1 cellular context compared by ENCODE assay signal in the genomic region with DNA sequence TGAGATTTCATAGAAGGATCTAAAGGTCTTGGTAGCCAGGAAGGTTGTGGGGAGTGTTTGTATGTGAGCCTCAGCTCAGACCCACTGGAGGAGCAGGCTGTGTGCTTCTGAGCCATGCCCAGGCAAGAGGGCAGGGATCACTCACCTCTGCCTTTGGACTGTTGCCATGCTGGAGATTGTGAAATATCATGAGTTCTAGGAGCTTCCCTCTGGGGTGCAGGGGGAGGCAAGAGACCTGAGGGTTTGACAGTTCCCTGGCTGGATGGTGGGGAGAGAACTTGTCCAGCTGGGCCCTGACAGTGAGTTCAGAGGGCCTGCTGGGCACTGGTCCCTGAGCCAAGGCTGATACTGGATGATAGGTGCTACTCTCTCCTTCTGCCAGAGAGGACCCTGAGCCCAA.
TF ChIP-seq lines count a peak whose summit lies in the region.

No MANE protein-coding gene starts in this region.

TF ChIP-seq in HepG2, 621 proteins besides CTCF, POLR2A, EP300 and RAD21 (continued from another document):
- TF ChIP-seq, protein P1, sequence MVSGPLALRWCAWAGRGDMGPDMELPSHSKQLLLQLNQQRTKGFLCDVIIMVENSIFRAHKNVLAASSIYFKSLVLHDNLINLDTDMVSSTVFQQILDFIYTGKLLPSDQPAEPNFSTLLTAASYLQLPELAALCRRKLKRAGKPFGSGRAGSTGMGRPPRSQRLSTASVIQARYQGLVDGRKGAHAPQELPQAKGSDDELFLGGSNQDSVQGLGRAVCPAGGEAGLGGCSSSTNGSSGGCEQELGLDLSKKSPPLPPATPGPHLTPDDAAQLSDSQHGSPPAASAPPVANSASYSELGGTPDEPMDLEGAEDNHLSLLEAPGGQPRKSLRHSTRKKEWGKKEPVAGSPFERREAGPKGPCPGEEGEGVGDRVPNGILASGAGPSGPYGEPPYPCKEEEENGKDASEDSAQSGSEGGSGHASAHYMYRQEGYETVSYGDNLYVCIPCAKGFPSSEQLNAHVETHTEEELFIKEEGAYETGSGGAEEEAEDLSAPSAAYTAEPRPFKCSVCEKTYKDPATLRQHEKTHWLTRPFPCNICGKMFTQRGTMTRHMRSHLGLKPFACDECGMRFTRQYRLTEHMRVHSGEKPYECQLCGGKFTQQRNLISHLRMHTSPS (CRISPR knock-in tag; IDR thresholded peaks at IDR 0.05; ENCODE audit: low read depth) = peak; percentile 64; the same call in 1 of the 2 replicates
- TF ChIP-seq, protein P2, sequence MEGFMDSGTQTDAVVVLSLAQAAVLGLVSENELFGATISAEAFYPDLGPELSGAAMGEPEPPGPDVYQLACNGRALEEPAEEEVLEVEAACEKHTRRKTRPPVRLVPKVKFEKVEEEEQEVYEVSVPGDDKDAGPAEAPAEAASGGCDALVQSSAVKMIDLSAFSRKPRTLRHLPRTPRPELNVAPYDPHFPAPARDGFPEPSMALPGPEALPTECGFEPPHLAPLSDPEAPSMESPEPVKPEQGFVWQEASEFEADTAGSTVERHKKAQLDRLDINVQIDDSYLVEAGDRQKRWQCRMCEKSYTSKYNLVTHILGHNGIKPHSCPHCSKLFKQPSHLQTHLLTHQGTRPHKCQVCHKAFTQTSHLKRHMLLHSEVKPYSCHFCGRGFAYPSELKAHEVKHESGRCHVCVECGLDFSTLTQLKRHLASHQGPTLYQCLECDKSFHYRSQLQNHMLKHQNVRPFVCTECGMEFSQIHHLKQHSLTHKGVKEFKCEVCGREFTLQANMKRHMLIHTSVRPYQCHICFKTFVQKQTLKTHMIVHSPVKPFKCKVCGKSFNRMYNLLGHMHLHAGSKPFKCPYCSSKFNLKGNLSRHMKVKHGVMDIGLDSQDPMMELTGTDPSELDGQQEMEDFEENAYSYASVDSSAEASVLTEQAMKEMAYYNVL (CRISPR knock-in tag; IDR thresholded peaks at IDR 0.05; ENCODE audit: borderline replicate concordance) = no peak
- TF ChIP-seq ZNF12 (CRISPR knock-in tag; IDR thresholded peaks at IDR 0.05) = no peak
- TF ChIP-seq ZKSCAN8 (CRISPR knock-in tag; IDR thresholded peaks at IDR 0.05; ENCODE audit: borderline replicate concordance) = no peak
- no peak for TF ChIP-seq FOXJ3 (CRISPR knock-in tag; IDR thresholded peaks at IDR 0.05; ENCODE audit: borderline replicate concordance)
- TF ChIP-seq SPEN (CRISPR knock-in tag; IDR thresholded peaks at IDR 0.05; ENCODE audit: low read depth) = no peak
- no peak for TF ChIP-seq PHF8 (CRISPR knock-in tag; IDR thresholded peaks at IDR 0.05)
- no peak for TF ChIP-seq ZNF382 (CRISPR knock-in tag; IDR thresholded peaks at IDR 0.05; ENCODE audit: borderline replicate concordance)
- TF ChIP-seq, protein P3, sequence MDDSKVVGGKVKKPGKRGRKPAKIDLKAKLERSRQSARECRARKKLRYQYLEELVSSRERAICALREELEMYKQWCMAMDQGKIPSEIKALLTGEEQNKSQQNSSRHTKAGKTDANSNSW (CRISPR knock-in tag; IDR thresholded peaks at IDR 0.05; ENCODE audit: borderline replicate concordance) = no peak
- TF ChIP-seq ZFYVE20 (CRISPR knock-in tag; IDR thresholded peaks at IDR 0.05; ENCODE audit: borderline replicate concordance, low read depth) = no peak
- no peak for TF ChIP-seq ZC3H4 (CRISPR knock-in tag; IDR thresholded peaks at IDR 0.05; ENCODE audit: borderline replicate concordance)
- TF ChIP-seq ASH2L (IDR thresholded peaks at IDR 0.05; ENCODE audit: insufficient read length, low read depth, low read length) = no peak
- TF ChIP-seq KMT2B (CRISPR knock-in tag; IDR thresholded peaks at IDR 0.05) = no peak
- TF ChIP-seq, protein P4, sequence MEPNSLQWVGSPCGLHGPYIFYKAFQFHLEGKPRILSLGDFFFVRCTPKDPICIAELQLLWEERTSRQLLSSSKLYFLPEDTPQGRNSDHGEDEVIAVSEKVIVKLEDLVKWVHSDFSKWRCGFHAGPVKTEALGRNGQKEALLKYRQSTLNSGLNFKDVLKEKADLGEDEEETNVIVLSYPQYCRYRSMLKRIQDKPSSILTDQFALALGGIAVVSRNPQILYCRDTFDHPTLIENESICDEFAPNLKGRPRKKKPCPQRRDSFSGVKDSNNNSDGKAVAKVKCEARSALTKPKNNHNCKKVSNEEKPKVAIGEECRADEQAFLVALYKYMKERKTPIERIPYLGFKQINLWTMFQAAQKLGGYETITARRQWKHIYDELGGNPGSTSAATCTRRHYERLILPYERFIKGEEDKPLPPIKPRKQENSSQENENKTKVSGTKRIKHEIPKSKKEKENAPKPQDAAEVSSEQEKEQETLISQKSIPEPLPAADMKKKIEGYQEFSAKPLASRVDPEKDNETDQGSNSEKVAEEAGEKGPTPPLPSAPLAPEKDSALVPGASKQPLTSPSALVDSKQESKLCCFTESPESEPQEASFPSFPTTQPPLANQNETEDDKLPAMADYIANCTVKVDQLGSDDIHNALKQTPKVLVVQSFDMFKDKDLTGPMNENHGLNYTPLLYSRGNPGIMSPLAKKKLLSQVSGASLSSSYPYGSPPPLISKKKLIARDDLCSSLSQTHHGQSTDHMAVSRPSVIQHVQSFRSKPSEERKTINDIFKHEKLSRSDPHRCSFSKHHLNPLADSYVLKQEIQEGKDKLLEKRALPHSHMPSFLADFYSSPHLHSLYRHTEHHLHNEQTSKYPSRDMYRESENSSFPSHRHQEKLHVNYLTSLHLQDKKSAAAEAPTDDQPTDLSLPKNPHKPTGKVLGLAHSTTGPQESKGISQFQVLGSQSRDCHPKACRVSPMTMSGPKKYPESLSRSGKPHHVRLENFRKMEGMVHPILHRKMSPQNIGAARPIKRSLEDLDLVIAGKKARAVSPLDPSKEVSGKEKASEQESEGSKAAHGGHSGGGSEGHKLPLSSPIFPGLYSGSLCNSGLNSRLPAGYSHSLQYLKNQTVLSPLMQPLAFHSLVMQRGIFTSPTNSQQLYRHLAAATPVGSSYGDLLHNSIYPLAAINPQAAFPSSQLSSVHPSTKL (CRISPR knock-in tag; IDR thresholded peaks at IDR 0.05) = no peak
- no peak for TF ChIP-seq MYC (CRISPR knock-in tag; IDR thresholded peaks at IDR 0.05; ENCODE audit: borderline replicate concordance)
- TF ChIP-seq, protein P5, sequence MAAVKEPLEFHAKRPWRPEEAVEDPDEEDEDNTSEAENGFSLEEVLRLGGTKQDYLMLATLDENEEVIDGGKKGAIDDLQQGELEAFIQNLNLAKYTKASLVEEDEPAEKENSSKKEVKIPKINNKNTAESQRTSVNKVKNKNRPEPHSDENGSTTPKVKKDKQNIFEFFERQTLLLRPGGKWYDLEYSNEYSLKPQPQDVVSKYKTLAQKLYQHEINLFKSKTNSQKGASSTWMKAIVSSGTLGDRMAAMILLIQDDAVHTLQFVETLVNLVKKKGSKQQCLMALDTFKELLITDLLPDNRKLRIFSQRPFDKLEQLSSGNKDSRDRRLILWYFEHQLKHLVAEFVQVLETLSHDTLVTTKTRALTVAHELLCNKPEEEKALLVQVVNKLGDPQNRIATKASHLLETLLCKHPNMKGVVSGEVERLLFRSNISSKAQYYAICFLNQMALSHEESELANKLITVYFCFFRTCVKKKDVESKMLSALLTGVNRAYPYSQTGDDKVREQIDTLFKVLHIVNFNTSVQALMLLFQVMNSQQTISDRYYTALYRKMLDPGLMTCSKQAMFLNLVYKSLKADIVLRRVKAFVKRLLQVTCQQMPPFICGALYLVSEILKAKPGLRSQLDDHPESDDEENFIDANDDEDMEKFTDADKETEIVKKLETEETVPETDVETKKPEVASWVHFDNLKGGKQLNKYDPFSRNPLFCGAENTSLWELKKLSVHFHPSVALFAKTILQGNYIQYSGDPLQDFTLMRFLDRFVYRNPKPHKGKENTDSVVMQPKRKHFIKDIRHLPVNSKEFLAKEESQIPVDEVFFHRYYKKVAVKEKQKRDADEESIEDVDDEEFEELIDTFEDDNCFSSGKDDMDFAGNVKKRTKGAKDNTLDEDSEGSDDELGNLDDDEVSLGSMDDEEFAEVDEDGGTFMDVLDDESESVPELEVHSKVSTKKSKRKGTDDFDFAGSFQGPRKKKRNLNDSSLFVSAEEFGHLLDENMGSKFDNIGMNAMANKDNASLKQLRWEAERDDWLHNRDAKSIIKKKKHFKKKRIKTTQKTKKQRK (IDR thresholded peaks at IDR 0.05; ENCODE audit: low read length) = no peak
